Comparison of ENCODE assay signal across 2 cellular contexts in the genomic region with DNA sequence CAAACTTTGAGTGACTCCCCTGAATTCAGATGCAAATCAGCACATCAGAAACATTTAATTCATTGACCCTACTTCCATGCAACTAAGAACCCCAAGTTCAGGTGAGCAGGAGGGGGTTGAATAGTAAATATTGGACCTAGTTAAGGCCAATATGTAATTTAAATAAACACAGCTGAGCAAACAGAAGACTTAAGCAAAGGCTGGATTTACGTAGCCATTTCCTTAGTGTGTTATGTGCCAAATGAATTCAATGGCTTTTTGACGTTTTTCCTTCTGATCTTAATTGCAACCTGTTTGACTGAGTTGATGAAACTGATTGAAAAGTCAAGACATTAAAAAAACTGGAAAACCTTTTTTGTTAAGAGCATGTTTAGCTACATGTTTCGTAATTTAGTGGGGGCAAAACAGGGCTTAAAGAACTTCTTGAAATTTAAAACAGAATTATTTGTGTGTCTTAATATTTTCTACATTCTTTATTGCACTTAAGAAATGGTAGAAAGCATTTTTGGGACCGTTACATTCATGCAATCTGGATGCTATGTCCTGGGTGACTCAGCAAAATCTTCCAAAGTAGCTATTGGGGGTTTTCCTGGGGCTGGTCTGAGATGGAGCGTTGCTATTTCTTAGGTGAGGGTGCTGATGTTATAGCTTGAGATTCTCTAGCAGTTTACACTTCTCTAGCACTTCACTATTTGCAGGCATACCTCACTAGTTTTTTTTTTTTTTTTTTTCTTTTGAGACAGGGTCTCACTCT.
A peak's percentile ranks its signal among the peaks of the same experiment; 100 is the strongest.
TF ChIP-seq lines count a peak whose summit lies in the region.

No MANE protein-coding gene starts in this region.

TF ChIP-seq in IMR-90, 13 proteins besides CTCF, POLR2A, EP300 and RAD21:
- TF ChIP-seq NFE2L2 (IDR thresholded peaks at IDR 0.05; ENCODE audit: low read depth, low read length) (peak; percentile 99), CHD1 (IDR thresholded peaks at IDR 0.05; ENCODE audit: low read depth, low read length) (no peak), MAFK (IDR thresholded peaks at IDR 0.05; ENCODE audit: low read depth, low read length) (peak; percentile 82), RFX5 (IDR thresholded peaks at IDR 0.05; ENCODE audit: low read depth, low read length) (no peak), MXI1 (IDR thresholded peaks at IDR 0.05; ENCODE audit: borderline replicate concordance, low read depth, low read length) (no peak), BHLHE40 (IDR thresholded peaks at IDR 0.05; ENCODE audit: low read depth, low read length) (no peak)
TF ChIP-seq in IMR-90: peak in this region for 2.

TF ChIP-seq in endothelial cell of umbilical vein, 7 proteins besides CTCF, POLR2A, EP300 and RAD21:
- no peak for TF ChIP-seq POLR2AphosphoS5 (IDR thresholded peaks at IDR 0.05; ENCODE audit: insufficient read depth, low read depth, low read length)
- no peak for TF ChIP-seq JUN (IDR thresholded peaks at IDR 0.05; ENCODE audit: borderline replicate concordance, insufficient read depth, insufficient read length, low read depth)
- no peak for TF ChIP-seq EZH2 (IDR thresholded peaks at IDR 0.05; ENCODE audit: borderline replicate concordance, low read depth, low read length, severe bottlenecking)
- TF ChIP-seq GATA2 (IDR thresholded peaks at IDR 0.05; ENCODE audit: insufficient read depth, insufficient read length, low read depth, low read length) = no peak
- no peak for TF ChIP-seq MYC (IDR thresholded peaks at IDR 0.05; ENCODE audit: low read depth, low read length)
- TF ChIP-seq, protein P1, sequence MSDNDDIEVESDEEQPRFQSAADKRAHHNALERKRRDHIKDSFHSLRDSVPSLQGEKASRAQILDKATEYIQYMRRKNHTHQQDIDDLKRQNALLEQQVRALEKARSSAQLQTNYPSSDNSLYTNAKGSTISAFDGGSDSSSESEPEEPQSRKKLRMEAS (IDR thresholded peaks at IDR 0.05; ENCODE audit: insufficient read depth, insufficient read length) = no peak
- TF ChIP-seq FOS (IDR thresholded peaks at IDR 0.05; ENCODE audit: borderline replicate concordance, insufficient read depth, low read length) = no peak
